Comparison of ENCODE assay signal across 24 cellular contexts in genomic region chr20:22690000-22690399, GRCh38.
"Had no signal": no experiment of that assay in that cellular context is flagged by ENCODE, and none has a peak within 500 bp of the region (broad histone marks: within the 10 kb centered on the region; RNA-seq: fewer than 3 reads in every experiment).

No MANE protein-coding gene starts in this region.

- H3K27ac ChIP-seq: gastrocnemius medialis, hepatocyte, left lung, lower lobe of right lung, ovary, psoas muscle, skin epidermis, spleen, testis, tibial artery had no signal

- H3K4me3 ChIP-seq: gastrocnemius medialis, hepatocyte, left lung, lower lobe of right lung, ovary, psoas muscle, skin epidermis, spleen, testis, tibial artery had no signal

- H3K36me3 ChIP-seq: gastrocnemius medialis, left lung, lower lobe of right lung, ovary, spleen, tibial artery had no signal

- ATAC-seq: effector memory CD8-positive, alpha-beta T cell; gastrocnemius medialis; left lung; lower lobe of right lung; natural killer cell; psoas muscle; right cardiac atrium; stimulated activated memory B cell treated with anti-CD40 and anti-IgM and Interleukin-4, amounts not matched to agents 10 μg/mL and 1 μg/mL and 100 μg/mL, for 72 hours; stimulated activated naive CD8-positive, alpha-beta T cell treated with anti-CD3 and anti-CD28 coated beads, Interleukin-15, Interleukin-2, amounts not matched to agents 100 U/mL and 50 U/mL, for 24 hours had no signal

- FAIRE-seq: kidney, urothelium cell line had no signal

- H3K27me3 ChIP-seq: gastrocnemius medialis, hepatocyte, left lung, ovary, testis, tibial artery had no signal

- H2AFZ ChIP-seq: hepatocyte had no signal

- DNase-seq: cortex of kidney; effector memory CD8-positive, alpha-beta T cell; foreskin fibroblast; gastrocnemius medialis; head of caudate nucleus; kidney; left lung; lower lobe of right lung; natural killer cell; occipital lobe; ovary; posterior cingulate gyrus; psoas muscle; right cardiac atrium; spleen; stimulated activated CD4-positive, alpha-beta T cell treated with anti-CD3 and anti-CD28 coated beads, Interleukin-4, amount 100 ng/mL, for 4 hours; stimulated activated naive CD8-positive, alpha-beta T cell treated with anti-CD3 and anti-CD28 coated beads, Interleukin-15, Interleukin-2, amounts not matched to agents 100 U/mL and 50 U/mL, for 24 hours; substantia nigra; testis; tibial artery had no signal

- H3K9me3 ChIP-seq: gastrocnemius medialis, left lung, lower lobe of right lung, ovary, psoas muscle, spleen, testis, tibial artery had no signal

- H3K79me2 ChIP-seq: hepatocyte had no signal

- H3K4me2 ChIP-seq: hepatocyte had no signal
